Comparison of ENCODE assay signal across 1 cellular context in genomic region chr7:111911166-111911961, GRCh38.
TF ChIP-seq lines count a peak whose summit lies in the region.

No MANE protein-coding gene starts in this region.

TF ChIP-seq in GM23338, 12 proteins besides CTCF, POLR2A, EP300 and RAD21 (continued from another document):
- TF ChIP-seq, protein P1, sequence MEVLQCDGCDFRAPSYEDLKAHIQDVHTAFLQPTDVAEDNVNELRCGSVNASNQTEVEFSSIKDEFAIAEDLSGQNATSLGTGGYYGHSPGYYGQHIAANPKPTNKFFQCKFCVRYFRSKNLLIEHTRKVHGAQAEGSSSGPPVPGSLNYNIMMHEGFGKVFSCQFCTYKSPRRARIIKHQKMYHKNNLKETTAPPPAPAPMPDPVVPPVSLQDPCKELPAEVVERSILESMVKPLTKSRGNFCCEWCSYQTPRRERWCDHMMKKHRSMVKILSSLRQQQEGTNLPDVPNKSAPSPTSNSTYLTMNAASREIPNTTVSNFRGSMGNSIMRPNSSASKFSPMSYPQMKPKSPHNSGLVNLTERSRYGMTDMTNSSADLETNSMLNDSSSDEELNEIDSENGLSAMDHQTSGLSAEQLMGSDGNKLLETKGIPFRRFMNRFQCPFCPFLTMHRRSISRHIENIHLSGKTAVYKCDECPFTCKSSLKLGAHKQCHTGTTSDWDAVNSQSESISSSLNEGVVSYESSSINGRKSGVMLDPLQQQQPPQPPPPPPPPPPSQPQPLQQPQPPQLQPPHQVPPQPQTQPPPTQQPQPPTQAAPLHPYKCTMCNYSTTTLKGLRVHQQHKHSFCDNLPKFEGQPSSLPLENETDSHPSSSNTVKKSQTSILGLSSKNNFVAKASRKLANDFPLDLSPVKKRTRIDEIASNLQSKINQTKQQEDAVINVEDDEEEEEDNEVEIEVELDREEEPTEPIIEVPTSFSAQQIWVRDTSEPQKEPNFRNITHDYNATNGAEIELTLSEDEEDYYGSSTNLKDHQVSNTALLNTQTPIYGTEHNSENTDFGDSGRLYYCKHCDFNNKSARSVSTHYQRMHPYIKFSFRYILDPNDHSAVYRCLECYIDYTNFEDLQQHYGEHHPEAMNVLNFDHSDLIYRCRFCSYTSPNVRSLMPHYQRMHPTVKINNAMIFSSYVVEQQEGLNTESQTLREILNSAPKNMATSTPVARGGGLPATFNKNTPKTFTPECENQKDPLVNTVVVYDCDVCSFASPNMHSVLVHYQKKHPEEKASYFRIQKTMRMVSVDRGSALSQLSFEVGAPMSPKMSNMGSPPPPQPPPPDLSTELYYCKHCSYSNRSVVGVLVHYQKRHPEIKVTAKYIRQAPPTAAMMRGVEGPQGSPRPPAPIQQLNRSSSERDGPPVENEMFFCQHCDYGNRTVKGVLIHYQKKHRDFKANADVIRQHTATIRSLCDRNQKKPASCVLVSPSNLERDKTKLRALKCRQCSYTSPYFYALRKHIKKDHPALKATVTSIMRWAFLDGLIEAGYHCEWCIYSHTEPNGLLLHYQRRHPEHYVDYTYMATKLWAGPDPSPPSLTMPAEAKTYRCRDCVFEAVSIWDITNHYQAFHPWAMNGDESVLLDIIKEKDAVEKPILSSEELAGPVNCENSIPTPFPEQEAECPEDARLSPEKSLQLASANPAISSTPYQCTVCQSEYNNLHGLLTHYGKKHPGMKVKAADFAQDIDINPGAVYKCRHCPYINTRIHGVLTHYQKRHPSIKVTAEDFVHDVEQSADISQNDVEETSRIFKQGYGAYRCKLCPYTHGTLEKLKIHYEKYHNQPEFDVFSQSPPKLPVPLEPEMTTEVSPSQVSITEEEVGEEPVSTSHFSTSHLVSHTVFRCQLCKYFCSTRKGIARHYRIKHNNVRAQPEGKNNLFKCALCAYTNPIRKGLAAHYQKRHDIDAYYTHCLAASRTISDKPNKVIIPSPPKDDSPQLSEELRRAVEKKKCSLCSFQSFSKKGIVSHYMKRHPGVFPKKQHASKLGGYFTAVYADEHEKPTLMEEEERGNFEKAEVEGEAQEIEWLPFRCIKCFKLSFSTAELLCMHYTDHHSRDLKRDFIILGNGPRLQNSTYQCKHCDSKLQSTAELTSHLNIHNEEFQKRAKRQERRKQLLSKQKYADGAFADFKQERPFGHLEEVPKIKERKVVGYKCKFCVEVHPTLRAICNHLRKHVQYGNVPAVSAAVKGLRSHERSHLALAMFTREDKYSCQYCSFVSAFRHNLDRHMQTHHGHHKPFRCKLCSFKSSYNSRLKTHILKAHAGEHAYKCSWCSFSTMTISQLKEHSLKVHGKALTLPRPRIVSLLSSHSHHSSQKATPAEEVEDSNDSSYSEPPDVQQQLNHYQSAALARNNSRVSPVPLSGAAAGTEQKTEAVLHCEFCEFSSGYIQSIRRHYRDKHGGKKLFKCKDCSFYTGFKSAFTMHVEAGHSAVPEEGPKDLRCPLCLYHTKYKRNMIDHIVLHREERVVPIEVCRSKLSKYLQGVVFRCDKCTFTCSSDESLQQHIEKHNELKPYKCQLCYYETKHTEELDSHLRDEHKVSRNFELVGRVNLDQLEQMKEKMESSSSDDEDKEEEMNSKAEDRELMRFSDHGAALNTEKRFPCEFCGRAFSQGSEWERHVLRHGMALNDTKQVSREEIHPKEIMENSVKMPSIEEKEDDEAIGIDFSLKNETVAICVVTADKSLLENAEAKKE (CRISPR knock-in tag; IDR thresholded peaks at IDR 0.05), result no peak
- TF ChIP-seq ETS1 (IDR thresholded peaks at IDR 0.05) (no peak), NANOG (IDR thresholded peaks at IDR 0.05; ENCODE audit: borderline replicate concordance) (no peak), POLR2AphosphoS5 (IDR thresholded peaks at IDR 0.05; ENCODE audit: low read depth) (no peak), REST (IDR thresholded peaks at IDR 0.05; ENCODE audit: unreplicated experiment) (no peak), EZH2 (IDR thresholded peaks at IDR 0.05; ENCODE audit: low read depth, unreplicated experiment) (no peak), ZNF331 (CRISPR knock-in tag; IDR thresholded peaks at IDR 0.05; ENCODE audit: low read depth) (no peak)
